In the genomic region with DNA sequence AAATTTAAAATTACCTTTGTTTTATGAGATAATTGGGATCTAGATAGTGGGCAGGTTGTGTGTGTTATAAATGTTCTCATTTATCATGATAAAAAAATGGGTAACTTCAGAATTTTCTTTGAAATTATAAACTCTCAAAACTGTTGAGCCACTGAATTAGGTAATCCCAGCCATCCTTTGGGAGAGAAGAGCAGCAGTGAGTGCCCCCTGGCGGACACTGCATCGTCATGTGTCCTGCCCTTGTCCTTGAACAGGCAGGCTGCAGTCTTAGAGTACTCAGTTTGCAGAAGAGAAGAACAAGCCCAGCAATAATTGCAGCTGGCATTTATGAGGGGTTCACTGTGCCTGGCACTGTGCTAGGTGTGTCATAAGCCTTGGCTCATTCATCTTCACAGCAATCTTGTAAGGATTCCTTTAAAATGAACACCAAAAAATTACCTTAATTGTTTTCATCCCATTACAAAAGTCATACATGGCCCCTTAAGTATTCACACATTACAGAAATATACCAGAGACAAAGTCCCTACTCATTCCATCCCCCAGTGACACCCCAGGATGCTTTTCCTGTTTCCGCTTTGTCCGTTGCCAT, we compare ENCODE assay signal across 8 cellular contexts.
DNase-seq lines count a peak whose midpoint lies in the region; ATAC-seq and TF ChIP-seq lines count a peak whose summit lies in the region.

No MANE protein-coding gene starts in this region.

- no peaks in the 10 kb centered on the region for H3K27me3 Mint-ChIP-seq in activated T-helper 2 cell treated with anti-CD3 and anti-CD28 coated beads, Interferon-gamma antibody, Interleukin-2, Interleukin-4, amounts not matched to agents 10 μg/mL and 5 μg/mL and 100 μg/mL, durations not matched to agents 14 hours and 24 hours and 36 hours (ENCODE audit: low read depth)
- peaks cover 18% of the 10 kb centered on the region for H3K27me3 Mint-ChIP-seq in osteocyte (ENCODE audit: unreplicated experiment)

- TF ChIP-seq POLR2A in transverse colon (IDR thresholded peaks at IDR 0.05) = no peak

- TF ChIP-seq CTCF in GM10248 (IDR thresholded peaks at IDR 0.05; ENCODE audit: control extremely low read depth, extremely low read depth, low read depth, missing control alignments) (peak; percentile 92), RWPE2 (IDR thresholded peaks at IDR 0.05; ENCODE audit: poor library complexity, severe bottlenecking) (peak; percentile 91), foreskin fibroblast (IDR thresholded peaks at IDR 0.05; ENCODE audit: low read depth, low read length) (peak; percentile 90), osteocyte (IDR thresholded peaks at IDR 0.05) (peak; percentile 91), transverse colon (IDR thresholded peaks at IDR 0.05) (peak; percentile 83 to 93 (median 87))

- H3K27ac Mint-ChIP-seq in activated T-helper 2 cell treated with anti-CD3 and anti-CD28 coated beads, Interferon-gamma antibody, Interleukin-2, Interleukin-4, amounts not matched to agents 10 μg/mL and 5 μg/mL and 100 μg/mL, durations not matched to agents 14 hours and 24 hours and 36 hours = no peak overlapping the region
- no peak overlapping the region for H3K27ac Mint-ChIP-seq in osteocyte (ENCODE audit: unreplicated experiment)

- H3K27ac ChIP-seq in RWPE2 (ENCODE audit: poor library complexity, severe bottlenecking) (no peak overlapping the region), transverse colon (peak overlapping the region; percentile 44 to 59 (median 57))

- H3K4me1 Mint-ChIP-seq in activated T-helper 2 cell treated with anti-CD3 and anti-CD28 coated beads, Interferon-gamma antibody, Interleukin-2, Interleukin-4, amounts not matched to agents 10 μg/mL and 5 μg/mL and 100 μg/mL, durations not matched to agents 14 hours and 24 hours and 36 hours (ENCODE audit: low read depth) = no peaks in the 10 kb centered on the region
- no peaks in the 10 kb centered on the region for H3K4me1 Mint-ChIP-seq in osteocyte (ENCODE audit: unreplicated experiment)

- ATAC-seq in RWPE2 (ENCODE audit: low read depth) (peak; percentile 69), HG03521 (IDR thresholded peaks at IDR 0.05; ENCODE audit: unreplicated experiment) (no peak)

- CTCF ChIA-PET in GM10248 (lab: Yijun Ruan, JAX) = interaction anchor here (0.7 to 5.6 kb wide), 20 partner anchors 9 to 431 kb away, joined by 3 to 58 read pairs (median 3); a partner anchor contains a TSS

- no peaks in the 10 kb centered on the region for H3K27me3 ChIP-seq in RWPE2 (ENCODE audit: insufficient read depth, poor library complexity, severe bottlenecking)
- H3K27me3 ChIP-seq in transverse colon = no peaks in the 10 kb centered on the region

- intact Hi-C loops in activated T-helper 2 cell treated with anti-CD3 and anti-CD28 coated beads, Interferon-gamma antibody, Interleukin-2, Interleukin-4, amounts not matched to agents 10 μg/mL and 5 μg/mL and 100 μg/mL, durations not matched to agents 14 hours and 24 hours and 36 hours (cut with micrococcal nuclease) = loop anchor here (1.0 to 2.0 kb wide), 2 partner anchors 61 to 142 kb away; no protein-coding TSS in a partner anchor
- intact Hi-C loops in transverse colon (cut with DNase I; ENCODE audit: low total_unique reads) = loop anchor here (10.0 kb wide), 2 partner anchors 64 to 144 kb away; a partner anchor contains a TSS

- DNase-seq in GM10248 (ENCODE audit: extremely low spot score) = peak; percentile 84
- peak; percentile 72 for DNase-seq in LoVo (ENCODE audit: low spot score)
- no peak for DNase-seq in RWPE2 (ENCODE audit: low spot score)
- peak; percentile 53 for DNase-seq in activated T-helper 2 cell treated with anti-CD3 and anti-CD28 coated beads, Interferon-gamma antibody, Interleukin-2, Interleukin-4, amounts not matched to agents 10 μg/mL and 5 μg/mL and 100 μg/mL, durations not matched to agents 14 hours and 24 hours and 36 hours (ENCODE audit: low spot score)
- DNase-seq in foreskin fibroblast = peak; percentile 72 to 92
- peak; percentile 91 for DNase-seq in osteocyte (ENCODE audit: extremely low spot score, unreplicated experiment)
- peak; percentile 88 for DNase-seq in transverse colon

- POLR2A ChIA-PET in GM10248 (lab: Yijun Ruan, JAX) = no interaction called here

- H3K4me3 Mint-ChIP-seq in activated T-helper 2 cell treated with anti-CD3 and anti-CD28 coated beads, Interferon-gamma antibody, Interleukin-2, Interleukin-4, amounts not matched to agents 10 μg/mL and 5 μg/mL and 100 μg/mL, durations not matched to agents 14 hours and 24 hours and 36 hours (ENCODE audit: low read depth) = no peak overlapping the region
- H3K4me3 Mint-ChIP-seq in osteocyte (ENCODE audit: unreplicated experiment) = no peak overlapping the region

- H3K36me3 Mint-ChIP-seq in activated T-helper 2 cell treated with anti-CD3 and anti-CD28 coated beads, Interferon-gamma antibody, Interleukin-2, Interleukin-4, amounts not matched to agents 10 μg/mL and 5 μg/mL and 100 μg/mL, durations not matched to agents 14 hours and 24 hours and 36 hours (ENCODE audit: low read depth) = no peaks in the 10 kb centered on the region
- no peaks in the 10 kb centered on the region for H3K36me3 Mint-ChIP-seq in osteocyte (ENCODE audit: unreplicated experiment)

- H3K4me1 ChIP-seq in RWPE2 (ENCODE audit: insufficient read depth, poor library complexity, severe bottlenecking) = no peaks in the 10 kb centered on the region
- H3K4me1 ChIP-seq in transverse colon = peaks cover 4 to 28% (median 16%) of the 10 kb centered on the region in 4 donors

- H3K9me3 ChIP-seq in RWPE2 (ENCODE audit: severe bottlenecking) (no peaks in the 10 kb centered on the region), transverse colon (no peaks in the 10 kb centered on the region)

- no peak for TF ChIP-seq EP300 in transverse colon (IDR thresholded peaks at IDR 0.05; ENCODE audit: low read depth)

- WGBS in transverse colon (ENCODE audit: low coverage in 1 of 2), 2 donors = 6 to 38% methylated on average over 2 to 4 of the region's 4 CpGs

- H3K4me3 ChIP-seq in RWPE2 (ENCODE audit: severe bottlenecking) (no peak overlapping the region), foreskin fibroblast (ENCODE audit: low read depth in 1 of 2, low read length in 2 of 2) (no peak overlapping the region), transverse colon (no peak overlapping the region)

- H3K36me3 ChIP-seq in RWPE2 (ENCODE audit: low read depth) = no peaks in the 10 kb centered on the region
- H3K36me3 ChIP-seq in transverse colon = no peaks in the 10 kb centered on the region

- in situ Hi-C loops in transverse colon (cut with MboI; ENCODE audit: low pct_ligation_motif_present in 1 of 4, low pct_unique_long_range_greater_than_20kb in 1 of 4, low sequenced_read_pairs in 3 of 4) = loop anchor here (5.0 to 25.0 kb wide), 6 partner anchors 54 to 359 kb away; a partner anchor contains a TSS

- no peaks in the 10 kb centered on the region for H3K9me3 Mint-ChIP-seq in activated T-helper 2 cell treated with anti-CD3 and anti-CD28 coated beads, Interferon-gamma antibody, Interleukin-2, Interleukin-4, amounts not matched to agents 10 μg/mL and 5 μg/mL and 100 μg/mL, durations not matched to agents 14 hours and 24 hours and 36 hours
- H3K9me3 Mint-ChIP-seq in osteocyte (ENCODE audit: unreplicated experiment) = no peaks in the 10 kb centered on the region
